Comparison of ENCODE assay signal across 8 cellular contexts in genomic region chr12:121239335-121239678, GRCh38. TPM values are rescaled to one million over a fixed set of nuclear protein-coding genes. Genes with fewer than 3 reads are reported as not detected.
DNase-seq lines count a peak whose midpoint lies in the region; ATAC-seq and TF ChIP-seq lines count a peak whose summit lies in the region.
"Had no signal": no experiment of that assay in that cellular context is flagged by ENCODE, and none has a peak within 500 bp of the region (broad histone marks: within the 10 kb centered on the region; RNA-seq: fewer than 3 reads in every experiment).

No MANE protein-coding gene starts in this region.

- H3K27ac Mint-ChIP-seq in GM23338: peak overlapping the region; percentile 31
- peak overlapping the region; percentile 99 for H3K27ac Mint-ChIP-seq in effector memory CD8-positive, alpha-beta T cell

- TF ChIP-seq POLR2A in spleen (IDR thresholded peaks at IDR 0.05): no peak
- no peak for TF ChIP-seq POLR2A in esophagus muscularis mucosa (IDR thresholded peaks at IDR 0.05; ENCODE audit: low read depth)

- H3F3A ChIP-seq in GM23338 (replicated peaks; ENCODE audit: low read depth): no peaks in the 10 kb centered on the region

- no peak overlapping the region for H2AFZ ChIP-seq in GM23338

- H3K36me3 ChIP-seq in GM23338 (ENCODE audit: insufficient read depth): no peaks in the 10 kb centered on the region
- peaks cover 0 to 98% (median 42%) of the 10 kb centered on the region in 6 donors for H3K36me3 ChIP-seq in spleen
- H3K36me3 ChIP-seq in esophagus muscularis mucosa: peaks cover 10 to 53% (median 33%) of the 10 kb centered on the region in 4 donors

- H3K9me3 ChIP-seq in spleen (no peaks in the 10 kb centered on the region), esophagus muscularis mucosa (no peaks in the 10 kb centered on the region)

- H3K4me1 ChIP-seq in GM23338 (ENCODE audit: insufficient read depth) (peaks cover 17% of the 10 kb centered on the region; the same call in 1 of the 2 replicates), spleen (peaks cover 16 to 48% (median 38%) of the 10 kb centered on the region in 6 donors), esophagus muscularis mucosa (peaks cover 0 to 46% (median 44%) of the 10 kb centered on the region in 4 donors)

- TF ChIP-seq EP300 in esophagus muscularis mucosa (IDR thresholded peaks at IDR 0.05): no peak

- no peaks in the 10 kb centered on the region; the same call in 1 of the 2 replicates for H4K20me1 ChIP-seq in GM23338 (replicated peaks; ENCODE audit: insufficient read depth)

- H3K4me1 Mint-ChIP-seq in GM23338: peaks cover 41% of the 10 kb centered on the region
- peaks cover 15 to 29% of the 10 kb centered on the region in 2 donors for H3K4me1 Mint-ChIP-seq in effector memory CD8-positive, alpha-beta T cell (ENCODE audit: low read depth in 2 of 2)

- no peak for ATAC-seq in GM23338
- no peak for ATAC-seq in effector memory CD8-positive, alpha-beta T cell (replicated peaks)
- no peak for ATAC-seq in HG03097 (IDR thresholded peaks at IDR 0.05; ENCODE audit: low FRiP score, unreplicated experiment)

- DNase-seq in GM23338 (ENCODE audit: low spot score) (no peak), NOMO-1 treated with dmso at 0.1 percent for 144 hours (lab: John Stamatoyannopoulos, UW; ENCODE audit: unreplicated experiment) (peak; percentile 71), spleen (no peak), NCI-H226 (no peak), esophagus muscularis mucosa (ENCODE audit: extremely low spot score) (no peak)
- DNase-seq in effector memory CD8-positive, alpha-beta T cell: no peak

- H3K9me3 Mint-ChIP-seq in GM23338: no peaks in the 10 kb centered on the region
- no peaks in the 10 kb centered on the region for H3K9me3 Mint-ChIP-seq in effector memory CD8-positive, alpha-beta T cell

- H3K27ac ChIP-seq in GM23338 (ENCODE audit: low read depth) (peak overlapping the region; percentile 56; the same call in 1 of the 2 replicates), spleen (peak overlapping the region in 7 of 8 donors; percentile 72 to 83 (median 80)), esophagus muscularis mucosa (replicated peaks in 1 of 4) (no peak overlapping the region)

- H3K36me3 Mint-ChIP-seq in GM23338 (ENCODE audit: low read depth): peaks cover 23% of the 10 kb centered on the region
- peaks cover 23% of the 10 kb centered on the region for H3K36me3 Mint-ChIP-seq in effector memory CD8-positive, alpha-beta T cell (ENCODE audit: insufficient read depth)

- H3K27me3 ChIP-seq in GM23338 (ENCODE audit: insufficient read depth) (no peaks in the 10 kb centered on the region), spleen (replicated peaks in 1 of 7) (no peaks in the 10 kb centered on the region), esophagus muscularis mucosa (no peaks in the 10 kb centered on the region)

- 0 out of 2 replicates have a peak overlapping the region, but pooled peaks have one; percentile 20 for H3K4me2 ChIP-seq in GM23338

- no peaks in the 10 kb centered on the region; the same call in 1 of the 2 replicates for H3K9me2 ChIP-seq in GM23338 (ENCODE audit: insufficient read depth)

- H3K4me3 ChIP-seq in GM23338: no peak overlapping the region
- H3K4me3 ChIP-seq in spleen: peak overlapping the region in 1 of 8 donors; percentile 19
- no peak overlapping the region for H3K4me3 ChIP-seq in esophagus muscularis mucosa
- H3K4me3 ChIP-seq: coronary artery had no signal

- no peaks in the 10 kb centered on the region for H3K79me2 ChIP-seq in GM23338 (replicated peaks; ENCODE audit: insufficient read depth)

- H3K4me3 Mint-ChIP-seq in GM23338: no peak overlapping the region; the same call in 2 of the 3 replicates
- no peak overlapping the region for H3K4me3 Mint-ChIP-seq in effector memory CD8-positive, alpha-beta T cell

- H3K27me3 Mint-ChIP-seq in GM23338 (ENCODE audit: insufficient read depth, low read depth, poor library complexity): peaks cover 13% of the 10 kb centered on the region
- no peaks in the 10 kb centered on the region for H3K27me3 Mint-ChIP-seq in effector memory CD8-positive, alpha-beta T cell

- TF ChIP-seq CTCF in GM23338 (conservative IDR thresholded peaks at IDR 0.05; ENCODE audit: low read depth in 2 of 2) (no peak), spleen (IDR thresholded peaks at IDR 0.05 in 8 of 11, conservative IDR thresholded peaks at IDR 0.05 in 3 of 11) (no peak), esophagus muscularis mucosa (IDR thresholded peaks at IDR 0.05) (no peak)

- intact Hi-C loops in spleen (cut with DNase I; ENCODE audit: low total_unique reads): no loop called here
- intact Hi-C loops in esophagus muscularis mucosa (cut with DNase I): no loop called here

- WGBS in spleen, 5 donors: 0 to 22% (median 5%) methylated on average over 1 of the region's 1 CpG
- WGBS in esophagus muscularis mucosa: 40% methylated on average over 1 of the region's 1 CpG

TF ChIP-seq in GM23338, 12 proteins besides CTCF, POLR2A, EP300 and RAD21 (continues in another document):
- TF ChIP-seq EZH2phosphoT487 (IDR thresholded peaks at IDR 0.05; ENCODE audit: unreplicated experiment) (no peak), ZNF462 (CRISPR knock-in tag; IDR thresholded peaks at IDR 0.05) (no peak), CREB1 (CRISPR knock-in tag; IDR thresholded peaks at IDR 0.05; ENCODE audit: low read depth) (no peak), EZH2 (IDR thresholded peaks at IDR 0.05; ENCODE audit: low read depth, unreplicated experiment) (no peak), NANOG (IDR thresholded peaks at IDR 0.05; ENCODE audit: borderline replicate concordance) (no peak), ZNF331 (CRISPR knock-in tag; IDR thresholded peaks at IDR 0.05; ENCODE audit: low read depth) (no peak), STAT1 (IDR thresholded peaks at IDR 0.05; ENCODE audit: unreplicated experiment) (no peak)

RNA-seq across cellular contexts. Expression of gene P2RX4, which starts 29.4 kb away (rescaled TPM):
- 18.9 and 19.5 TPM in 2 replicates for total RNA-seq in GM23338 (2014; rRNA removed; shearing (Covaris generic))
- polyA plus RNA-seq in GM23338 (2016; fragmentation: Nextera tagmentation; extraction: Ambion mirVana) (5.6 and 5.9 TPM in 2 replicates), spleen (10 to 100 TPM; 12.0 to 21.5 (median 17.8) TPM)
- total RNA-seq in spleen (10 to 100 TPM; 27.8 to 97.9 (median 35.8) TPM), esophagus muscularis mucosa (10 to 100 TPM; 26.8 to 41.9 (median 30.8) TPM)

RNA-seq across cellular contexts. Expression of gene CAMKK2, which starts 57.2 kb away (rescaled TPM):
- total RNA-seq in GM23338 (2014; rRNA removed; shearing (Covaris generic)): 18.5 and 26.4 TPM in 2 replicates
- polyA plus RNA-seq in GM23338 (2016; fragmentation: Nextera tagmentation; extraction: Ambion mirVana) (9.5 and 10.3 TPM in 2 replicates), spleen (10 to 100 TPM; 13.6 to 34.3 (median 14.2) TPM)
- total RNA-seq in spleen (10 to 100 TPM; 52.3 to 90.1 (median 81.2) TPM), esophagus muscularis mucosa (10 to 100 TPM; 23.9 to 45.0 (median 37.4) TPM)

Comparison
In these comparisons a context has a peak if more than half of its experiments do, and no peak if none do; other contexts are left out.
1. H3K27ac ChIP-seq: peak in GM23338 (single experiment) and spleen (7 of 8); none in esophagus muscularis mucosa (0 of 4).